Comparison of ENCODE assay signal across 8 cellular contexts in the genomic region with DNA sequence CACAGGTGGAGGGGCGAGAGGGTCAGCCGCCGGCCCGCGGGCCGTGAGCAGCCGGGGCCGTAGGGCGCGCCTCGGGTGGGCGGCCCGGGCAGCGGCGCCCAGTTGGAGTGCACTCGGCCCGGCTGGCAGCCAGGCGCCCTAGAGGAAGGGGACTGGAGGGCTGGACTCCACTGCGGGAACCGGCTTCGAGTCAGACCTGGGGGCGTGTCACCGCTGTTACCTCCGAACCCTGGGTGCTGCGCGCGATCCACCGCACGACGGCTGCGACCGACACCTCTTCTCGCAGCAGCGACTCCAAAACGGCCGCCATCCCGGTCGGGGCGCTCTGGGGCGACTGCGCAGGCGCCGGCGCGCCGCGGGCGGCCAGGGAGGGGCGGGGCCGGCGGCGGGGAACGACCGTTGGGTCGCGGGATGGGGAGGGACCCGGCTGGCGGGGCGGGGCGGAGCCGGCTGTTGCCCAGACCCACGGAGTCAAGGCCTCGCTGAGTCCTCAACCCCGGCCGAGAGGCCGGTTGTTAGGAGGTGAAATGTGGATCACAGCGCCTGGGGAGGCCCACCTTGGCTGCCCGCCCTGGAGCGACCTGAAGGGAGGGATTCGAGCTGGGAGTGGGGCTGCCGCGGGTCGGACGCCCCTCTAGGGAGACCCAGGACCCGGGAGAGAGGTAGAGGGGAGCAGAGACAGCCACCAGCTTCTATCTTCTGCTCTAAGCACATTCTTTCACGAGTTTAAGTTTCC. TPM values are rescaled to one million over a fixed set of nuclear protein-coding genes. Genes with fewer than 3 reads are reported as not detected.
DNase-seq lines count a peak whose midpoint lies in the region; ATAC-seq, FAIRE-seq and TF ChIP-seq lines count a peak whose summit lies in the region.

A gene with protein sequence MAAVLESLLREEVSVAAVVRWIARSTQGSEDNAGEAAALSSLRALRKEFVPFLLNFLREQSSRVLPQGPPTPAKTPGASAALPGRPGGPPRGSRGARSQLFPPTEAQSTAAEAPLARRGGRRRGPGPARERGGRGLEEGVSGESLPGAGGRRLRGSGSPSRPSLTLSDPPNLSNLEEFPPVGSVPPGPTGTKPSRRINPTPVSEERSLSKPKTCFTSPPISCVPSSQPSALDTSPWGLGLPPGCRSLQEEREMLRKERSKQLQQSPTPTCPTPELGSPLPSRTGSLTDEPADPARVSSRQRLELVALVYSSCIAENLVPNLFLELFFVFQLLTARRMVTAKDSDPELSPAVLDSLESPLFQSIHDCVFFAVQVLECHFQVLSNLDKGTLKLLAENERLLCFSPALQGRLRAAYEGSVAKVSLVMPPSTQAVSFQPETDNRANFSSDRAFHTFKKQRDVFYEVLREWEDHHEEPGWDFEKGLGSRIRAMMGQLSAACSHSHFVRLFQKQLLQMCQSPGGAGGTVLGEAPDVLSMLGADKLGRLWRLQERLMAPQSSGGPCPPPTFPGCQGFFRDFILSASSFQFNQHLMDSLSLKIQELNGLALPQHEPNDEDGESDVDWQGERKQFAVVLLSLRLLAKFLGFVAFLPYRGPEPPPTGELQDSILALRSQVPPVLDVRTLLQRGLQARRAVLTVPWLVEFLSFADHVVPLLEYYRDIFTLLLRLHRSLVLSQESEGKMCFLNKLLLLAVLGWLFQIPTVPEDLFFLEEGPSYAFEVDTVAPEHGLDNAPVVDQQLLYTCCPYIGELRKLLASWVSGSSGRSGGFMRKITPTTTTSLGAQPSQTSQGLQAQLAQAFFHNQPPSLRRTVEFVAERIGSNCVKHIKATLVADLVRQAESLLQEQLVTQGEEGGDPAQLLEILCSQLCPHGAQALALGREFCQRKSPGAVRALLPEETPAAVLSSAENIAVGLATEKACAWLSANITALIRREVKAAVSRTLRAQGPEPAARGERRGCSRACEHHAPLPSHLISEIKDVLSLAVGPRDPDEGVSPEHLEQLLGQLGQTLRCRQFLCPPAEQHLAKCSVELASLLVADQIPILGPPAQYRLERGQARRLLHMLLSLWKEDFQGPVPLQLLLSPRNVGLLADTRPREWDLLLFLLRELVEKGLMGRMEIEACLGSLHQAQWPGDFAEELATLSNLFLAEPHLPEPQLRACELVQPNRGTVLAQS (minus strand): TSS at position 336 of the 736 bp plus-strand sequence. CDS start 26 bp downstream, at position 310.

- H3K4me3 ChIP-seq in kidney (ENCODE audit: low read length in 2 of 2) = peak within 1 kb of the TSS; percentile 72 to 75

- peak within 1 kb of the TSS; percentile 71 to 83 for H3K27ac ChIP-seq in kidney (ENCODE audit: low read depth in 2 of 2, low read length in 2 of 2)

- H3K9me3 ChIP-seq in kidney (ENCODE audit: control insufficient read depth in 1 of 2, low read length in 2 of 2) = no peaks in the 10 kb centered on the region

- in situ Hi-C loops in ACHN (cut with HindIII; ENCODE audit: low pct_ligation_motif_present, low pct_unique_long_range_greater_than_20kb, low sequenced_read_pairs) = no loop called here

- DNase-seq in ACHN = peak; percentile 84
- peak; percentile 75 to 85 for DNase-seq in NCI-H446 (lab: John Stamatoyannopoulos, UW)
- peak; percentile 96 for DNase-seq in activated CD4-positive, CD25-positive, alpha-beta regulatory T cell treated with anti-CD3 and anti-CD28 coated beads, Interleukin-2, amount 50 U/mL, for 72 hours
- peak; percentile 96 for DNase-seq in cerebellum (ENCODE audit: low spot score)
- peak; percentile 97 for DNase-seq in kidney
- DNase-seq in stimulated activated CD4-positive, alpha-beta T cell treated with anti-CD3 and anti-CD28 coated beads, Interleukin-12 subunit alpha, Interleukin-12 subunit beta, amount 100 ng/mL, for 48 hours (ENCODE audit: low read depth in 2 of 3, low spot score in 1 of 3) = peak; percentile 84 to 95 (median 87)

- no peak for TF ChIP-seq CTCF in kidney (IDR thresholded peaks at IDR 0.05; ENCODE audit: borderline replicate concordance, extremely low read depth, insufficient read depth)

- no peak for FAIRE-seq in kidney (lab: Jason Lieb, UNC)

- H3K36me3 ChIP-seq in kidney (ENCODE audit: control insufficient read depth in 1 of 2, insufficient read depth in 2 of 2, low read length in 2 of 2) = peaks cover 11 to 19% of the 10 kb centered on the region in 2 donors

- peaks cover 0 to 8% of the 10 kb centered on the region in 2 donors for H3K4me1 ChIP-seq in kidney (ENCODE audit: control insufficient read depth in 1 of 2, insufficient read depth in 1 of 2, low read depth in 1 of 2, low read length in 2 of 2)

- intact Hi-C loops in kidney (cut with DNase I) = no loop called here

- H3K9ac ChIP-seq in kidney (ENCODE audit: low read length in 2 of 2) = peak within 1 kb of the TSS; percentile 90

- ATAC-seq in GM18870 (IDR thresholded peaks at IDR 0.05; ENCODE audit: unreplicated experiment) (peak; percentile 49), HG03135 (IDR thresholded peaks at IDR 0.05; ENCODE audit: unreplicated experiment) (peak; percentile 71)

RNA-seq across cellular contexts. Expression of the gene that starts here (rescaled TPM):
- total RNA-seq in cerebellum (12.3 TPM), kidney (13.1 TPM)
- polyA plus RNA-seq in kidney (ENCODE audit: insufficient read depth, low read depth, low replicate concordance) = 7.0 TPM

Comparison
In these comparisons a context has a peak if more than half of its experiments do, and no peak if none do; other contexts are left out.
1. Peak in every context shown above with its lines: DNase-seq, ATAC-seq, H3K4me3 ChIP-seq and H3K27ac ChIP-seq.